8 cellular contexts compared by ENCODE assay signal in genomic region chr1:11645670-11646265, GRCh38. TPM values are rescaled to one million over a fixed set of nuclear protein-coding genes. Genes with fewer than 3 reads are reported as not detected.
DNase-seq lines count a peak whose midpoint lies in the region; ATAC-seq, FAIRE-seq and TF ChIP-seq lines count a peak whose summit lies in the region.

No MANE protein-coding gene starts in this region.

- H3K4me1 Mint-ChIP-seq in activated T-cell treated with anti-CD3 and anti-CD28 coated beads, Interleukin-2, amount 50 U/mL, for 4 hours (ENCODE audit: low read depth) = peaks cover 14% of the 10 kb centered on the region

- FAIRE-seq in RCC 7860 (lab: Jason Lieb, UNC) = no peak

- in situ Hi-C loops in Caki2 (cut with HindIII; ENCODE audit: low pct_unique_long_range_greater_than_20kb, low sequenced_read_pairs) = no loop called here

- H3K36me3 ChIP-seq in KMS-11 (ENCODE audit: insufficient read depth) = no peaks in the 10 kb centered on the region
- H3K36me3 ChIP-seq in suprapubic skin = no peaks in the 10 kb centered on the region

- H3K4me2 ChIP-seq in KMS-11 = no peak overlapping the region

- H3K27ac ChIP-seq in KMS-11 (no peak overlapping the region), suprapubic skin (no peak overlapping the region)

- no peaks in the 10 kb centered on the region for H3K9me3 ChIP-seq in suprapubic skin

- H3K27me3 ChIP-seq in KMS-11 (ENCODE audit: insufficient read depth, low read depth) (peaks cover under 1% of the 10 kb centered on the region; the same call in 1 of the 2 replicates), suprapubic skin (peaks cover 17% of the 10 kb centered on the region)

- H3K4me3 Mint-ChIP-seq in activated T-cell treated with anti-CD3 and anti-CD28 coated beads, Interleukin-2, amount 50 U/mL, for 4 hours = no peak overlapping the region

- no peak overlapping the region for H2AFZ ChIP-seq in KMS-11 (ENCODE audit: low read depth)

- no peaks in the 10 kb centered on the region for H3K36me3 Mint-ChIP-seq in activated T-cell treated with anti-CD3 and anti-CD28 coated beads, Interleukin-2, amount 50 U/mL, for 4 hours (ENCODE audit: insufficient read depth)

- H3K9ac ChIP-seq in KMS-11 = no peak overlapping the region

- H3K4me1 ChIP-seq in KMS-11 (ENCODE audit: low read depth, poor library complexity, severe bottlenecking) (peaks cover 2% of the 10 kb centered on the region), suprapubic skin (peaks cover 14% of the 10 kb centered on the region)

- TF ChIP-seq CTCF in KMS-11 (conservative IDR thresholded peaks at IDR 0.05; ENCODE audit: low read depth, low read length) = peak; percentile 78
- TF ChIP-seq CTCF in fibroblast of pulmonary artery (IDR thresholded peaks at IDR 0.05; ENCODE audit: low read length, missing control alignments) = peak; percentile 81
- TF ChIP-seq CTCF in suprapubic skin (IDR thresholded peaks at IDR 0.05) = peak; percentile 25 to 69

- H3K27me3 Mint-ChIP-seq in activated T-cell treated with anti-CD3 and anti-CD28 coated beads, Interleukin-2, amount 50 U/mL, for 4 hours (ENCODE audit: low read depth) = no peaks in the 10 kb centered on the region

- TF ChIP-seq POLR2A in suprapubic skin (IDR thresholded peaks at IDR 0.05) = no peak

- H3K79me2 ChIP-seq in KMS-11 (ENCODE audit: insufficient read depth, low read depth) = no peaks in the 10 kb centered on the region

- ATAC-seq in activated T-cell treated with anti-CD3 and anti-CD28 coated beads, Interleukin-2, amount 50 U/mL, for 4 hours = peak; percentile 47
- no peak for ATAC-seq in HG03460 (IDR thresholded peaks at IDR 0.05; ENCODE audit: unreplicated experiment)

- TF ChIP-seq EP300 in suprapubic skin (IDR thresholded peaks at IDR 0.05) = no peak

- 34% methylated on average over 8 of the region's 8 CpGs for WGBS in suprapubic skin

- H3K9me3 Mint-ChIP-seq in activated T-cell treated with anti-CD3 and anti-CD28 coated beads, Interleukin-2, amount 50 U/mL, for 4 hours = no peaks in the 10 kb centered on the region

- H4K20me1 ChIP-seq in KMS-11 (ENCODE audit: insufficient read depth) = no peaks in the 10 kb centered on the region

- DNase-seq in Caki2 (ENCODE audit: low read depth) = peak; percentile 31
- peak; percentile 45 for DNase-seq in RCC 7860 (ENCODE audit: low spot score)
- peak; percentile 79 for DNase-seq in activated T-cell treated with anti-CD3 and anti-CD28 coated beads, Interleukin-2, amount 50 U/mL, for 4 hours
- DNase-seq in fibroblast of pulmonary artery (ENCODE audit: low read depth) = peak; percentile 78
- peak; percentile 34 for DNase-seq in non-pigmented ciliary epithelial cell (ENCODE audit: low read depth)
- DNase-seq in suprapubic skin (ENCODE audit: low spot score in 2 of 2) = no peak

- H3K4me3 ChIP-seq in KMS-11 (IDR thresholded peaks at IDR 0.05; ENCODE audit: insufficient read depth, low read depth, low read length) = no peak overlapping the region
- no peak overlapping the region for H3K4me3 ChIP-seq in fibroblast of pulmonary artery (replicated peaks; ENCODE audit: low read depth, low read length)
- H3K4me3 ChIP-seq in suprapubic skin = no peak overlapping the region

RNA-seq across cellular contexts. Expression of gene FBXO2, which starts 8.5 kb away (rescaled TPM):
- 3.6 and 3.9 TPM in 2 replicates for total RNA-seq in Caki2 (2014; rRNA removed; shearing (Covaris generic); ENCODE audit: low replicate concordance)
- 1 to 10 TPM in 2 of 3 donors, under 1 TPM in 1; 0.81 to 1.8 (median 1.7) TPM for total RNA-seq in activated T-cell treated with anti-CD3 and anti-CD28 coated beads, Interleukin-2, amount 50 U/mL, for 4 hours
- total RNA-seq in suprapubic skin = 10 to 100 TPM in 3 of 4 donors, 1 to 10 TPM in 1; 8.2 to 16.7 (median 13.5) TPM

RNA-seq across cellular contexts. Expression of gene FBXO44, which starts 8.9 kb away (rescaled TPM):
- total RNA-seq in Caki2 (2014; rRNA removed; shearing (Covaris generic); ENCODE audit: low replicate concordance) = 11.0 and 14.2 TPM in 2 replicates
- 10 to 100 TPM; 12.6 to 13.6 (median 13.2) TPM for total RNA-seq in activated T-cell treated with anti-CD3 and anti-CD28 coated beads, Interleukin-2, amount 50 U/mL, for 4 hours
- 10 to 100 TPM; 17.2 to 56.3 (median 28.1) TPM for total RNA-seq in suprapubic skin

RNA-seq across cellular contexts. Expression of gene FBXO6, which starts 18.2 kb away (rescaled TPM):
- 17.4 and 51.1 TPM in 2 replicates for total RNA-seq in Caki2 (2014; rRNA removed; shearing (Covaris generic); ENCODE audit: low replicate concordance)
- 10 to 100 TPM; 12.8 to 21.1 (median 19.1) TPM for total RNA-seq in activated T-cell treated with anti-CD3 and anti-CD28 coated beads, Interleukin-2, amount 50 U/mL, for 4 hours
- 10 to 100 TPM; 13.7 to 21.5 (median 15.9) TPM for total RNA-seq in suprapubic skin

RNA-seq across cellular contexts. Expression of gene MAD2L2, which starts 35.2 kb away (rescaled TPM):
- 91.7 and 96.7 TPM in 2 replicates for total RNA-seq in Caki2 (2014; rRNA removed; shearing (Covaris generic); ENCODE audit: low replicate concordance)
- total RNA-seq in activated T-cell treated with anti-CD3 and anti-CD28 coated beads, Interleukin-2, amount 50 U/mL, for 4 hours = 10 to 100 TPM; 60.7 to 67.1 (median 63.0) TPM
- 10 to 100 TPM; 25.4 to 35.0 (median 32.7) TPM for total RNA-seq in suprapubic skin

RNA-seq across cellular contexts. Expression of gene DRAXIN, which starts 45.7 kb away (rescaled TPM):
- not detected in 2 replicates for total RNA-seq in Caki2 (2014; rRNA removed; shearing (Covaris generic); ENCODE audit: low replicate concordance)
- under 1 TPM; 0.03 to 0.08 (median 0.05) TPM for total RNA-seq in activated T-cell treated with anti-CD3 and anti-CD28 coated beads, Interleukin-2, amount 50 U/mL, for 4 hours
- under 1 TPM in 3 of 4 donors, not detected in 1; 0.08 to 0.10 (median 0.08) TPM for total RNA-seq in suprapubic skin

Comparison
In these comparisons a context has a peak if more than half of its experiments do, and no peak if none do; other contexts are left out.
1. DNase-seq: peak in Caki2 (single experiment), RCC 7860 (single experiment), activated T-cell treated with anti-CD3 and anti-CD28 coated beads, Interleukin-2, amount 50 U/mL, for 4 hours (single experiment), fibroblast of pulmonary artery (single experiment) and non-pigmented ciliary epithelial cell (single experiment); none in suprapubic skin (0 of 2).
2. Peak in every context shown above with its lines, with median percentiles within 50 percentile points of each other: CTCF ChIP-seq.